Comparison of ENCODE assay signal across 7 cellular contexts in genomic region chr21:16519012-16519411, GRCh38.
"Had no signal": no experiment of that assay in that cellular context is flagged by ENCODE, and none has a peak within 500 bp of the region (broad histone marks: within the 10 kb centered on the region; RNA-seq: fewer than 3 reads in every experiment).

No MANE protein-coding gene starts in this region.

- H3K27ac Mint-ChIP-seq: H9 had no signal

- H3K27ac ChIP-seq: GM23248 had no signal

- H3K4me3 ChIP-seq: GM23248, K562 had no signal

- FAIRE-seq: HTR-8/SVneo, K562 had no signal

- H3K4me3 Mint-ChIP-seq: H9 had no signal

- H2AFZ ChIP-seq: GM23248 had no signal

- DNase-seq: GM23248, GOT3, H9, HCEC 1CT, IMR-90 had no signal

- H3K4me1 Mint-ChIP-seq: H9 had no signal

- ATAC-seq: K562 had no signal

- H3K9ac ChIP-seq: GM23248 had no signal
